1 cellular context compared by ENCODE assay signal in genomic region chr12:62543324-62543723, GRCh38.
TF ChIP-seq lines count a peak whose summit lies in the region.

No MANE protein-coding gene starts in this region.

TF ChIP-seq in WTC11, 78 proteins besides CTCF, POLR2A, EP300 and RAD21 (continued from another document):
- TF ChIP-seq, protein P1, sequence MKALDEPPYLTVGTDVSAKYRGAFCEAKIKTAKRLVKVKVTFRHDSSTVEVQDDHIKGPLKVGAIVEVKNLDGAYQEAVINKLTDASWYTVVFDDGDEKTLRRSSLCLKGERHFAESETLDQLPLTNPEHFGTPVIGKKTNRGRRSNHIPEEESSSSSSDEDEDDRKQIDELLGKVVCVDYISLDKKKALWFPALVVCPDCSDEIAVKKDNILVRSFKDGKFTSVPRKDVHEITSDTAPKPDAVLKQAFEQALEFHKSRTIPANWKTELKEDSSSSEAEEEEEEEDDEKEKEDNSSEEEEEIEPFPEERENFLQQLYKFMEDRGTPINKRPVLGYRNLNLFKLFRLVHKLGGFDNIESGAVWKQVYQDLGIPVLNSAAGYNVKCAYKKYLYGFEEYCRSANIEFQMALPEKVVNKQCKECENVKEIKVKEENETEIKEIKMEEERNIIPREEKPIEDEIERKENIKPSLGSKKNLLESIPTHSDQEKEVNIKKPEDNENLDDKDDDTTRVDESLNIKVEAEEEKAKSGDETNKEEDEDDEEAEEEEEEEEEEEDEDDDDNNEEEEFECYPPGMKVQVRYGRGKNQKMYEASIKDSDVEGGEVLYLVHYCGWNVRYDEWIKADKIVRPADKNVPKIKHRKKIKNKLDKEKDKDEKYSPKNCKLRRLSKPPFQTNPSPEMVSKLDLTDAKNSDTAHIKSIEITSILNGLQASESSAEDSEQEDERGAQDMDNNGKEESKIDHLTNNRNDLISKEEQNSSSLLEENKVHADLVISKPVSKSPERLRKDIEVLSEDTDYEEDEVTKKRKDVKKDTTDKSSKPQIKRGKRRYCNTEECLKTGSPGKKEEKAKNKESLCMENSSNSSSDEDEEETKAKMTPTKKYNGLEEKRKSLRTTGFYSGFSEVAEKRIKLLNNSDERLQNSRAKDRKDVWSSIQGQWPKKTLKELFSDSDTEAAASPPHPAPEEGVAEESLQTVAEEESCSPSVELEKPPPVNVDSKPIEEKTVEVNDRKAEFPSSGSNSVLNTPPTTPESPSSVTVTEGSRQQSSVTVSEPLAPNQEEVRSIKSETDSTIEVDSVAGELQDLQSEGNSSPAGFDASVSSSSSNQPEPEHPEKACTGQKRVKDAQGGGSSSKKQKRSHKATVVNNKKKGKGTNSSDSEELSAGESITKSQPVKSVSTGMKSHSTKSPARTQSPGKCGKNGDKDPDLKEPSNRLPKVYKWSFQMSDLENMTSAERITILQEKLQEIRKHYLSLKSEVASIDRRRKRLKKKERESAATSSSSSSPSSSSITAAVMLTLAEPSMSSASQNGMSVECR (CRISPR knock-in tag; IDR thresholded peaks at IDR 0.05; ENCODE audit: borderline replicate concordance): no peak
TF ChIP-seq in WTC11: peak in this region for 0.
